ENCODE assay signal across 10 cellular contexts in genomic region chr2:121722479-121722878, GRCh38. TPM values are rescaled to one million over a fixed set of nuclear protein-coding genes. Genes with fewer than 3 reads are reported as not detected.
DNase-seq lines count a peak whose midpoint lies in the region; ATAC-seq and TF ChIP-seq lines count a peak whose summit lies in the region.
"Had no signal": no experiment of that assay in that cellular context is flagged by ENCODE, and none has a peak within 500 bp of the region (broad histone marks: within the 10 kb centered on the region; RNA-seq: fewer than 3 reads in every experiment).

No MANE protein-coding gene starts in this region.

- H3K9ac ChIP-seq in SK-N-MC (ENCODE audit: insufficient read length) (no peak overlapping the region), fibroblast of lung (ENCODE audit: insufficient read depth, low read length) (no peak overlapping the region)

- H4K20me1 ChIP-seq in fibroblast of lung (ENCODE audit: control insufficient read depth, extremely low read depth, insufficient read depth, low read length): no peaks in the 10 kb centered on the region

- peaks cover 8% of the 10 kb centered on the region for H3K4me1 ChIP-seq in fibroblast of lung (ENCODE audit: control insufficient read depth, extremely low read depth, insufficient read depth, low read length)

- no peak overlapping the region for H3K4me3 Mint-ChIP-seq in natural killer cell treated with Interleukin-12 subunit alpha and Interleukin-12 subunit beta and Interleukin-15 and Interleukin-18, amount 100 ng/mL, for 72 hours
- no peak overlapping the region for H3K4me3 Mint-ChIP-seq in natural killer cell
- H3K4me3 Mint-ChIP-seq: activated naive CD8-positive, alpha-beta T cell treated with anti-CD3 and anti-CD28 coated beads, Interleukin-2, amount 10 ng/mL, durations not matched to agents 7 days and 5 days had no signal

- peak overlapping the region; percentile 26; the same call in 1 of the 2 replicates for H3K27ac ChIP-seq in SK-N-MC
- peak overlapping the region; percentile 70 for H3K27ac ChIP-seq in fibroblast of lung (ENCODE audit: insufficient read depth, low read length)

- H3K36me3 Mint-ChIP-seq in natural killer cell treated with Interleukin-12 subunit alpha and Interleukin-12 subunit beta and Interleukin-15 and Interleukin-18, amount 100 ng/mL, for 72 hours: peaks cover 7% of the 10 kb centered on the region
- H3K36me3 Mint-ChIP-seq in natural killer cell: peaks cover 8% of the 10 kb centered on the region

- H3K4me3 ChIP-seq in SK-N-MC (peak overlapping the region; percentile 45), fibroblast of lung (replicated peaks in 1 of 4; ENCODE audit: control extremely low read depth in 1 of 4, insufficient read depth in 1 of 4, low read depth in 3 of 4, low read length in 4 of 4) (no peak overlapping the region)

- H3K79me2 ChIP-seq in fibroblast of lung (ENCODE audit: control insufficient read depth, insufficient read depth, low read length): no peaks in the 10 kb centered on the region

- peaks cover 8 to 18% of the 10 kb centered on the region in 2 donors for H3K4me1 Mint-ChIP-seq in natural killer cell treated with Interleukin-12 subunit alpha and Interleukin-12 subunit beta and Interleukin-15 and Interleukin-18, amount 100 ng/mL, for 72 hours (ENCODE audit: low read depth in 2 of 2)
- H3K4me1 Mint-ChIP-seq in natural killer cell: peaks cover 5% of the 10 kb centered on the region in 2 donors

- H3K9me3 Mint-ChIP-seq in natural killer cell treated with Interleukin-12 subunit alpha and Interleukin-12 subunit beta and Interleukin-15 and Interleukin-18, amount 100 ng/mL, for 72 hours: no peaks in the 10 kb centered on the region
- H3K9me3 Mint-ChIP-seq in natural killer cell: no peaks in the 10 kb centered on the region
- H3K9me3 Mint-ChIP-seq: activated naive CD8-positive, alpha-beta T cell treated with anti-CD3 and anti-CD28 coated beads, Interleukin-2, amount 10 ng/mL, durations not matched to agents 7 days and 5 days had no signal

- no peaks in the 10 kb centered on the region for H3K27me3 Mint-ChIP-seq in natural killer cell treated with Interleukin-12 subunit alpha and Interleukin-12 subunit beta and Interleukin-15 and Interleukin-18, amount 100 ng/mL, for 72 hours
- no peaks in the 10 kb centered on the region for H3K27me3 Mint-ChIP-seq in natural killer cell (ENCODE audit: low read depth in 2 of 2)
- H3K27me3 Mint-ChIP-seq: activated naive CD8-positive, alpha-beta T cell treated with anti-CD3 and anti-CD28 coated beads, Interleukin-2, amount 10 ng/mL, durations not matched to agents 7 days and 5 days had no signal

- H3K27me3 ChIP-seq in fibroblast of lung (ENCODE audit: control insufficient read depth, insufficient read depth, low read length): no peaks in the 10 kb centered on the region

- intact Hi-C loops in natural killer cell (cut with micrococcal nuclease): no loop called here

- peak in 1 of 2 donors; percentile 82 for ATAC-seq in natural killer cell treated with Interleukin-12 subunit alpha and Interleukin-12 subunit beta and Interleukin-15 and Interleukin-18, amount 100 ng/mL, for 72 hours
- ATAC-seq in natural killer cell: no peak

- DNase-seq in natural killer cell treated with Interleukin-12 subunit alpha and Interleukin-12 subunit beta and Interleukin-15 and Interleukin-18, amount 100 ng/mL, for 72 hours (ENCODE audit: low spot score): no peak
- no peak for DNase-seq in natural killer cell
- no peak for DNase-seq in SK-N-MC (ENCODE audit: low read depth, low spot score)
- DNase-seq in fibroblast of lung (ENCODE audit: low read depth in 2 of 2): peak; percentile 67 to 79
- DNase-seq in stromal cell of bone marrow (ENCODE audit: low read depth): peak; percentile 60
- DNase-seq in C1 segment of cervical spinal cord (lab: John Stamatoyannopoulos, UW): no peak
- DNase-seq in DMS153 treated with DMSO at 0.1 percent for 48 hours (lab: John Stamatoyannopoulos, UW; ENCODE audit: unreplicated experiment): no peak
- no peak for DNase-seq in T1000 (lab: John Stamatoyannopoulos, UW)
- DNase-seq: activated naive CD8-positive, alpha-beta T cell treated with anti-CD3 and anti-CD28 coated beads, Interleukin-2, amount 10 ng/mL, durations not matched to agents 7 days and 5 days; NCI-H1048 had no signal

- peak overlapping the region; percentile 83 for H3K4me2 ChIP-seq in fibroblast of lung (ENCODE audit: extremely low read depth, insufficient read depth, low read length)

- H3K9me3 ChIP-seq in SK-N-MC (ENCODE audit: low read depth, low read length) (no peaks in the 10 kb centered on the region), fibroblast of lung (ENCODE audit: control insufficient read depth, insufficient read depth, low read depth, low read length) (no peaks in the 10 kb centered on the region)

- no peak overlapping the region for H2AFZ ChIP-seq in fibroblast of lung (ENCODE audit: low read length)

- peak overlapping the region; percentile 62 to 74 for H3K27ac Mint-ChIP-seq in natural killer cell treated with Interleukin-12 subunit alpha and Interleukin-12 subunit beta and Interleukin-15 and Interleukin-18, amount 100 ng/mL, for 72 hours
- H3K27ac Mint-ChIP-seq in natural killer cell: no peak overlapping the region
- H3K27ac Mint-ChIP-seq: activated naive CD8-positive, alpha-beta T cell treated with anti-CD3 and anti-CD28 coated beads, Interleukin-2, amount 10 ng/mL, durations not matched to agents 7 days and 5 days had no signal

- TF ChIP-seq CTCF in natural killer cell (IDR thresholded peaks at IDR 0.05) (no peak), fibroblast of lung (conservative IDR thresholded peaks at IDR 0.05 in 1 of 2, IDR thresholded peaks at IDR 0.05 in 1 of 2; ENCODE audit: low read depth in 1 of 2, low read length in 2 of 2) (no peak)

- peaks cover 9% of the 10 kb centered on the region for H3K36me3 ChIP-seq in SK-N-MC (ENCODE audit: insufficient read depth, low read length)
- no peaks in the 10 kb centered on the region for H3K36me3 ChIP-seq in fibroblast of lung (ENCODE audit: control insufficient read depth, insufficient read depth, low read length)

RNA-seq across cellular contexts. Expression of gene NIFK, which starts 14.2 kb away (rescaled TPM):
- 100 to 1,000 TPM in 1 of 2 donors, 10 to 100 TPM in 1; 90.6 to 105 TPM for total RNA-seq in natural killer cell treated with Interleukin-12 subunit alpha and Interleukin-12 subunit beta and Interleukin-15 and Interleukin-18, amount 100 ng/mL, for 72 hours
- 10 to 100 TPM; 32.7 to 37.7 (median 33.5) TPM for total RNA-seq in natural killer cell
- total RNA-seq in fibroblast of lung: 45.5 and 47.4 TPM in 2 replicates
- polyA plus RNA-seq in fibroblast of lung: 30.7 and 38.7 TPM in 2 replicates
- 35.3 and 50.9 TPM in 2 replicates for polyA plus RNA-seq in fibroblast of lung (2012)
- 3.1 and 4.0 TPM in 2 replicates for polyA minus RNA-seq in fibroblast of lung (ENCODE audit: low replicate concordance)

RNA-seq across cellular contexts. Expression of gene TSN, which starts 33.0 kb away (rescaled TPM):
- 10 to 100 TPM; 59.8 to 69.9 TPM for total RNA-seq in natural killer cell treated with Interleukin-12 subunit alpha and Interleukin-12 subunit beta and Interleukin-15 and Interleukin-18, amount 100 ng/mL, for 72 hours
- total RNA-seq in natural killer cell (10 to 100 TPM; 54.7 to 66.9 (median 62.5) TPM), fibroblast of lung (40.0 and 42.9 TPM in 2 replicates)
- 50.4 and 59.0 TPM in 2 replicates for polyA plus RNA-seq in fibroblast of lung
- polyA plus RNA-seq in fibroblast of lung (2012): 36.9 and 46.6 TPM in 2 replicates
- polyA minus RNA-seq in fibroblast of lung (ENCODE audit: low replicate concordance): 12.3 and 35.9 TPM in 2 replicates

Comparison
In these comparisons a context has a peak if more than half of its experiments do, and no peak if none do; other contexts are left out.
1. H3K27ac Mint-ChIP-seq: peak in natural killer cell treated with Interleukin-12 subunit alpha and Interleukin-12 subunit beta and Interleukin-15 and Interleukin-18, amount 100 ng/mL, for 72 hours (2 of 2); none in natural killer cell (0 of 2).
2. DNase-seq: peak in fibroblast of lung (2 of 2) and stromal cell of bone marrow (single experiment); none in natural killer cell treated with Interleukin-12 subunit alpha and Interleukin-12 subunit beta and Interleukin-15 and Interleukin-18, amount 100 ng/mL, for 72 hours (single experiment), natural killer cell (single experiment), SK-N-MC (single experiment), C1 segment of cervical spinal cord (0 of 14), DMS153 treated with DMSO at 0.1 percent for 48 hours (single experiment) and T1000 (single experiment).